In the genomic region with DNA sequence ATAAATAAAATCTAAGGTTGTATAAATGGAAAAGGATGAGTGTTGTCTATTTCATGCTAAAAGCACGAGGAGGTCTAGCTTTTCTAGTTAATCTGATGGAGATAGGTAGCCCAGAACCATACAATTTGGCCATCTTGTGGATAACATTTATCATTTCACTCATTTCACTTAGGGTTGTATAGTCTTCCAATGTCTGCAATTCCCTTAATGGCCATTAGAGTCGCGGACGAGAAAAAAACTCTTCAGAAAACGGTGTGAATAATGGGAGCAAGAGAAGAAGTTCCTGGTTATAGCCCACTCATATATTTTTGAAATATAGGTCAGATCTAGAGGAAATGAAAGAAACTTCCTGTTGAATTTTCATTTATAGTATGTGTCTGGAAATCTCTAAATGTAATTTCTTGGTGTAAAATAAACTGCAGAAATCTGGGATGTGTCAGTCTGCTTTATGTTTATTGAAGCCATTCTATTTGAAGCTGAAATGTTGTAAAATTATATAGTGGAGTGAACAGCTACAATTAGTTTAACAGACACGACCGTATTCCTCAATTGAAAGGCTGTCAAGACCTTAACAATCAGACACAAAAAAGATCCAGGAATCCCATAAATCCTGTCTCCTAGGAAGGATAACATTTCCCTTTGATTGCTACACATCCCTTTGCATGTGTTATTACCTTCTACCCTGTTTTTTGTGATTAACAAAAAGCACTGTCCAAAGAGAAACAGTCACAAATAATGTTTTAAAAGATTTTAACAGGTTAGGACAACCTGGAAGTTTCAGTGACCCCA, we compare ENCODE assay signal across 11 cellular contexts. TPM values are rescaled to one million over a fixed set of nuclear protein-coding genes. Genes with fewer than 3 reads are reported as not detected.
DNase-seq lines count a peak whose midpoint lies in the region; ATAC-seq, FAIRE-seq and TF ChIP-seq lines count a peak whose summit lies in the region.
"Had no signal": no experiment of that assay in that cellular context is flagged by ENCODE, and none has a peak within 500 bp of the region (broad histone marks: within the 10 kb centered on the region; RNA-seq: fewer than 3 reads in every experiment).

No MANE protein-coding gene starts in this region.

- no peaks in the 10 kb centered on the region for H3K79me2 ChIP-seq in HepG2 (ENCODE audit: insufficient read depth, low read length)

- H3K27me3 ChIP-seq in HepG2 (ENCODE audit: control insufficient read depth in 1 of 2, insufficient read depth in 2 of 2, low read length in 2 of 2): no peaks in the 10 kb centered on the region
- H3K27me3 ChIP-seq in thyroid gland: no peaks in the 10 kb centered on the region

- no peak overlapping the region for H3K4me3 Mint-ChIP-seq in WTC11
- H3K4me3 Mint-ChIP-seq: activated T-helper 17 cell treated with anti-CD3 and anti-CD28 coated beads, Interleukin-2, amount 50 U/mL, for 72 hours had no signal

- no TSS peak for BruUV-seq in HepG2 (replicated peaks; lab: Mats Ljungman, UMichigan)

- peaks cover 46% of the 10 kb centered on the region for H3K27me3 Mint-ChIP-seq in WTC11 (ENCODE audit: low read depth)

- no peak for TF ChIP-seq POLR2A in HepG2 (IDR thresholded peaks at IDR 0.05; ENCODE audit: insufficient read depth in 1 of 2, low read depth in 2 of 2, low read length in 2 of 2)
- no peak for TF ChIP-seq POLR2A in thyroid gland (IDR thresholded peaks at IDR 0.05)

- WGBS in HepG2 (ENCODE audit: low lambda C conversion rate): 26% methylated on average over 7 of the region's 7 CpGs
- WGBS in thyroid gland, 2 donors: 53 to 69% methylated on average over 7 of the region's 7 CpGs

- no peaks in the 10 kb centered on the region for H3K36me3 Mint-ChIP-seq in WTC11

- DNase-seq in AG10803 (ENCODE audit: low read depth): no peak
- DNase-seq in KBM-7: peak; percentile 24
- DNase-seq in WTC11 (ENCODE audit: low spot score): no peak
- peak; percentile 28 for DNase-seq in HepG2 (ENCODE audit: low spot score)
- DNase-seq in thyroid gland: no peak
- no peak for DNase-seq in GM10248 (ENCODE audit: extremely low spot score)
- DNase-seq in GM19239 (ENCODE audit: insufficient read length, low spot score): no peak
- DNase-seq: NCI-H2171, occipital lobe had no signal

- peak; percentile 12 for FAIRE-seq in HepG2 (lab: Jason Lieb, UNC)
- no peak for FAIRE-seq in GM19239 (lab: Jason Lieb, UNC)

- TF ChIP-seq CTCF in AG10803 (conservative IDR thresholded peaks at IDR 0.05; ENCODE audit: low read length) (peak; percentile 44), WTC11 (IDR thresholded peaks at IDR 0.05) (peak; percentile 42), HepG2 (CRISPR knock-in tag; IDR thresholded peaks at IDR 0.05) (no peak), thyroid gland (IDR thresholded peaks at IDR 0.05) (peak in 1 of 6 experiments; percentile 39), GM10248 (IDR thresholded peaks at IDR 0.05; ENCODE audit: control extremely low read depth, extremely low read depth, low read depth, missing control alignments) (no peak)

- CTCF ChIA-PET in WTC11 (lab: Charles Lee): interaction anchor here (0.7 to 1.1 kb wide), 5 partner anchors 14 to 39 kb away, joined by 3 to 5 read pairs (median 4); no protein-coding TSS in a partner anchor
- CTCF ChIA-PET in HepG2 (lab: Yijun Ruan, JAX; ENCODE audit: low intra/inter-chr PET ratio, low total read pairs): interaction anchor here (1.1 to 2.4 kb wide), 2 partner anchors 16 kb away, joined by 3 to 13 read pairs; no protein-coding TSS in a partner anchor
- CTCF ChIA-PET in GM10248 (lab: Yijun Ruan, JAX): interaction anchor here (1.1 to 3.1 kb wide), 5 partner anchors 11 to 34 kb away, joined by 3 to 13 read pairs (median 5); no protein-coding TSS in a partner anchor

- H3K27ac Mint-ChIP-seq in WTC11: no peak overlapping the region
- H3K27ac Mint-ChIP-seq: activated T-helper 17 cell treated with anti-CD3 and anti-CD28 coated beads, Interleukin-2, amount 50 U/mL, for 72 hours had no signal

- no peak overlapping the region for H3K9ac ChIP-seq in HepG2 (ENCODE audit: insufficient read depth, low read depth, low read length)

- POLR2A ChIA-PET in WTC11 (lab: Charles Lee): no interaction called here
- POLR2A ChIA-PET in HepG2 (lab: Yijun Ruan, JAX): no interaction called here
- POLR2A ChIA-PET in GM10248 (lab: Yijun Ruan, JAX): no interaction called here

- no peaks in the 10 kb centered on the region for H3K9me3 ChIP-seq in HepG2 (ENCODE audit: low read length)
- no peaks in the 10 kb centered on the region for H3K9me3 ChIP-seq in thyroid gland

- in situ Hi-C loops in KBM-7 (cut with MboI; ENCODE audit: low pct_unique_long_range_greater_than_20kb, low sequenced_read_pairs): no loop called here
- in situ Hi-C loops in HepG2 (cut with HindIII; ENCODE audit: extremely low pct_ligation_motif_present, low pct_unique_long_range_greater_than_20kb): no loop called here

- H3K4me3 ChIP-seq in AG10803 (ENCODE audit: low read length): no peak overlapping the region
- no peak overlapping the region for H3K4me3 ChIP-seq in HepG2 (replicated peaks in 1 of 3; ENCODE audit: insufficient read depth in 1 of 3, low read depth in 2 of 3, low read length in 3 of 3)
- H3K4me3 ChIP-seq in thyroid gland (replicated peaks in 1 of 3): no peak overlapping the region

- no peaks in the 10 kb centered on the region for H3K4me1 ChIP-seq in HepG2 (ENCODE audit: insufficient read depth, low read length)
- no peaks in the 10 kb centered on the region for H3K4me1 ChIP-seq in thyroid gland

- no peak overlapping the region for H3K4me2 ChIP-seq in HepG2 (ENCODE audit: low read depth, low read length)

- intact Hi-C loops in HepG2 (cut with micrococcal nuclease; ENCODE audit: unreplicated experiment) (loop anchor here (1.0 kb wide), 1 partner anchor 23 kb away; no protein-coding TSS in a partner anchor), thyroid gland (cut with DNase I) (no loop called here)

- H3K36me3 ChIP-seq in HepG2 (replicated peaks in 1 of 2; ENCODE audit: control insufficient read depth in 1 of 2, insufficient read depth in 2 of 2, low read length in 2 of 2) (no peaks in the 10 kb centered on the region), thyroid gland (no peaks in the 10 kb centered on the region)

- no peak overlapping the region for H2AFZ ChIP-seq in HepG2 (ENCODE audit: low read length)

- TF ChIP-seq EP300 in HepG2 (IDR thresholded peaks at IDR 0.05; ENCODE audit: low read depth in 2 of 2, low read length in 2 of 2) (no peak), HepG2 (CRISPR knock-in tag; IDR thresholded peaks at IDR 0.05; ENCODE audit: borderline replicate concordance) (no peak)

- peak; percentile 86 for ATAC-seq in WTC11
- peak; percentile 85 for ATAC-seq in HepG2
- ATAC-seq in HG03097 (IDR thresholded peaks at IDR 0.05; ENCODE audit: low FRiP score, unreplicated experiment): no peak
- ATAC-seq: activated T-helper 17 cell treated with anti-CD3 and anti-CD28 coated beads, Interleukin-2, amount 50 U/mL, for 72 hours had no signal

- H3K4me1 Mint-ChIP-seq in WTC11: peaks cover 5% of the 10 kb centered on the region
- H3K4me1 Mint-ChIP-seq: activated T-helper 17 cell treated with anti-CD3 and anti-CD28 coated beads, Interleukin-2, amount 50 U/mL, for 72 hours had no signal

- H3K27ac ChIP-seq in HepG2 (ENCODE audit: extremely low read length, insufficient read depth, low read length) (no peak overlapping the region), thyroid gland (no peak overlapping the region)

- no peaks in the 10 kb centered on the region for H3K9me3 Mint-ChIP-seq in WTC11
- H3K9me3 Mint-ChIP-seq: activated T-helper 17 cell treated with anti-CD3 and anti-CD28 coated beads, Interleukin-2, amount 50 U/mL, for 72 hours had no signal

- H4K20me1 ChIP-seq in HepG2 (ENCODE audit: insufficient read depth, low read length): no peaks in the 10 kb centered on the region

- TF ChIP-seq RAD21 in HepG2 (CRISPR knock-in tag; IDR thresholded peaks at IDR 0.05): no peak

TF ChIP-seq in WTC11, 78 proteins besides CTCF, POLR2A, EP300 and RAD21 (continues in another document):
- TF ChIP-seq ESRRA (CRISPR knock-in tag; IDR thresholded peaks at IDR 0.05; ENCODE audit: borderline replicate concordance) (no peak), TCF7 (CRISPR knock-in tag; IDR thresholded peaks at IDR 0.05; ENCODE audit: low read depth) (no peak), RORB (CRISPR knock-in tag; IDR thresholded peaks at IDR 0.05) (no peak), OVOL2 (CRISPR knock-in tag; IDR thresholded peaks at IDR 0.05; ENCODE audit: borderline replicate concordance) (no peak)

TF ChIP-seq in HepG2, 621 proteins besides CTCF, POLR2A, EP300 and RAD21 (continues in another document):
- TF ChIP-seq GLI4 (CRISPR knock-in tag; IDR thresholded peaks at IDR 0.05; ENCODE audit: borderline replicate concordance) (no peak), GTF2F1 (IDR thresholded peaks at IDR 0.05; ENCODE audit: low read length) (no peak), NAIF1 (CRISPR knock-in tag; IDR thresholded peaks at IDR 0.05; ENCODE audit: borderline replicate concordance) (no peak), IRF2 (CRISPR knock-in tag; IDR thresholded peaks at IDR 0.05) (no peak), SIN3B (IDR thresholded peaks at IDR 0.05; ENCODE audit: low read length) (no peak)

RNA-seq across cellular contexts. Expression of a gene that starts 47.7 kb away (rescaled TPM):
- total RNA-seq in WTC11 (2021): 13.6 to 14.9 TPM (median 14.8 TPM) in 3 replicates
- 120 and 205 TPM in 2 replicates for total RNA-seq in HepG2 (2016; rRNA removed; fragmentation: Illumina TruSeq; extraction: Trizol)
- total RNA-seq in HepG2 (2016; cell fraction: cytosol; rRNA removed; fragmentation: Illumina TruSeq; extraction: Trizol; ENCODE audit: low read depth): 66.9 and 76.7 TPM in 2 replicates
- 124 and 205 TPM in 2 replicates for total RNA-seq in HepG2 (2016; cell fraction: insoluble cytoplasmic fraction; rRNA removed; fragmentation: Illumina TruSeq; extraction: Trizol)
- 50.8 and 53.3 TPM in 2 replicates for total RNA-seq in HepG2 (2016; cell fraction: membrane; rRNA removed; fragmentation: Illumina TruSeq; extraction: Trizol)
- 168 and 186 TPM in 2 replicates for total RNA-seq in HepG2 (2016; cell fraction: nucleus; rRNA removed; fragmentation: Illumina TruSeq; extraction: Trizol)
- 312 and 416 TPM in 2 replicates for polyA plus RNA-seq in HepG2 (2011; rRNA removed)
- polyA plus RNA-seq in HepG2 (2011; cell fraction: cytosol; rRNA removed): 312 and 476 TPM in 2 replicates
- polyA plus RNA-seq in HepG2 (2011; cell fraction: nucleus; rRNA removed): 137 and 177 TPM in 2 replicates
- 293 and 426 TPM in 2 replicates for polyA plus RNA-seq in HepG2 (2012)
- 57.8 and 59.6 TPM in 2 replicates for polyA plus RNA-seq in HepG2 (2016; cell fraction: cytosol; fragmentation: Illumina TruSeq; extraction: Trizol; ENCODE audit: low read depth)
- polyA plus RNA-seq in HepG2 (2016; cell fraction: insoluble cytoplasmic fraction; fragmentation: Illumina TruSeq; extraction: Trizol; ENCODE audit: low read depth): 132 and 154 TPM in 2 replicates
- 49.5 and 55.2 TPM in 2 replicates for polyA plus RNA-seq in HepG2 (2016; cell fraction: membrane; fragmentation: Illumina TruSeq; extraction: Trizol; ENCODE audit: low read depth)
- polyA plus RNA-seq in HepG2 (2016; cell fraction: nucleus; fragmentation: Illumina TruSeq; extraction: Trizol; ENCODE audit: insufficient read depth, low read depth): 282 and 318 TPM in 2 replicates
- polyA minus RNA-seq in HepG2 (2011; rRNA and poly(A)+ RNA removed; ENCODE audit: low replicate concordance): 18.4 and 54.7 TPM in 2 replicates
- polyA minus RNA-seq in HepG2 (2011; cell fraction: cytosol; rRNA and poly(A)+ RNA removed): 93.2 and 100 TPM in 2 replicates
- 263 and 286 TPM in 2 replicates for polyA minus RNA-seq in HepG2 (2011; cell fraction: nucleus; rRNA and poly(A)+ RNA removed)
- 100 to 1,000 TPM in 1 of 4 donors, 10 to 100 TPM in 3; 34.0 to 117 (median 78.7) TPM for total RNA-seq in thyroid gland

Comparison
In these comparisons a context has a peak if more than half of its experiments do, and no peak if none do; other contexts are left out.
1. DNase-seq: peak in KBM-7 (single experiment) and HepG2 (single experiment); none in AG10803 (single experiment), WTC11 (single experiment), thyroid gland (0 of 2), GM10248 (single experiment) and GM19239 (single experiment).
2. CTCF ChIP-seq: peak in AG10803 (single experiment) and WTC11 (single experiment); none in HepG2 (single experiment) and GM10248 (single experiment).